Comparison of ENCODE assay signal across 22 cellular contexts in the genomic region with DNA sequence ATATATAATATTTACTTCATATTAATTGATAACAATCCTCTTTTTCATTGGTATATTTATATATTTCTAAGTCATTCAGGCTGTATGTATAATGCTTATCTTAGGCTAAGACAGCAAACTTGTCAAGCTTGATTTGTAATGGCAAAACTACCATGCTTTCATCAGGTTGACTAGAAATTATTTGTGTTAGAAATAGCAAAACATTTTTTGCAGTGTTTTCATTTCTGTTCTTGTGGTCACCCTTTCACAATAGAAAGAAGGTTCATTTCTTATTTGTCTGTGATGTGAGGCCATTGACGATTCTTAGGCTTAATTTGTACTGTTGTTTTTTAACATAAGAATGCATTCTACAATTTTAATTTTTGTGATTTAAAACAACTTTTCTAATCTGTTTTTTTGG.
DNase-seq lines count a peak whose midpoint lies in the region; ATAC-seq, FAIRE-seq and TF ChIP-seq lines count a peak whose summit lies in the region.
"Had no signal": no experiment of that assay in that cellular context is flagged by ENCODE, and none has a peak within 500 bp of the region (broad histone marks: within the 10 kb centered on the region; RNA-seq: fewer than 3 reads in every experiment).

No MANE protein-coding gene starts in this region.

- H3K27me3 ChIP-seq in ascending aorta = no peaks in the 10 kb centered on the region
- H3K27me3 ChIP-seq: BE2C; BLaER1 treated with 17β-estradiol and CSF1 and Interleukin-3, amounts not matched to agents 10 nM and 100 nM had no signal

- ATAC-seq in GM18868 (IDR thresholded peaks at IDR 0.05; ENCODE audit: unreplicated experiment) = no peak
- ATAC-seq: GM12878 had no signal

- H3K27ac ChIP-seq in ascending aorta = peak overlapping the region; percentile 34 to 44
- H3K27ac ChIP-seq: 22Rv1; BLaER1 treated with 17β-estradiol and CSF1 and Interleukin-3, amounts not matched to agents 10 nM and 100 nM had no signal

- H3K36me3 ChIP-seq in ascending aorta = no peaks in the 10 kb centered on the region
- H3K36me3 ChIP-seq: BE2C, HAP-1 had no signal

- no peak for DNase-seq in GM19239 (ENCODE audit: insufficient read length, low spot score)
- no peak for DNase-seq in ascending aorta (ENCODE audit: low spot score in 2 of 2)
- DNase-seq in fibroblast of peridontal ligament (ENCODE audit: extremely low read depth) = peak; percentile 17
- no peak for DNase-seq in NCI-H1417 treated with DMSO at 0.1 percent for 48 hours (lab: John Stamatoyannopoulos, UW)
- DNase-seq in Ammon's horn (ENCODE audit: low spot score) = no peak
- DNase-seq: BE2C; CD4-positive, alpha-beta T cell; CD8-positive, alpha-beta memory T cell; DMS 273 treated with DMSO at 0.1 percent for 48 hours; DMS79; EL; GDM1; GOT3; HFFc6 had no signal

- peak; percentile 18 for FAIRE-seq in GM19239 (lab: Jason Lieb, UNC)
- FAIRE-seq: A204.1, D721Med, GM12878, H54 had no signal

- H3K4me1 ChIP-seq in ascending aorta = peaks cover 3 to 27% of the 10 kb centered on the region in 2 donors
- H3K4me1 ChIP-seq: BE2C; BLaER1 treated with 17β-estradiol and CSF1 and Interleukin-3, amounts not matched to agents 10 nM and 100 nM; HAP-1 had no signal

- no peak for TF ChIP-seq CTCF in ascending aorta (IDR thresholded peaks at IDR 0.05)

- H3K9me3 ChIP-seq in ascending aorta = peaks cover 8 to 15% of the 10 kb centered on the region in 2 donors
- H3K9me3 ChIP-seq: BE2C, HAP-1 had no signal

- H3K4me3 ChIP-seq in ascending aorta = no peak overlapping the region
- H3K4me3 ChIP-seq: BLaER1 treated with 17β-estradiol and CSF1 and Interleukin-3, amounts not matched to agents 10 nM and 100 nM; GM12878; HAP-1 had no signal

- intact Hi-C loops in ascending aorta (cut with DNase I) = no loop called here
